In the genomic region with DNA sequence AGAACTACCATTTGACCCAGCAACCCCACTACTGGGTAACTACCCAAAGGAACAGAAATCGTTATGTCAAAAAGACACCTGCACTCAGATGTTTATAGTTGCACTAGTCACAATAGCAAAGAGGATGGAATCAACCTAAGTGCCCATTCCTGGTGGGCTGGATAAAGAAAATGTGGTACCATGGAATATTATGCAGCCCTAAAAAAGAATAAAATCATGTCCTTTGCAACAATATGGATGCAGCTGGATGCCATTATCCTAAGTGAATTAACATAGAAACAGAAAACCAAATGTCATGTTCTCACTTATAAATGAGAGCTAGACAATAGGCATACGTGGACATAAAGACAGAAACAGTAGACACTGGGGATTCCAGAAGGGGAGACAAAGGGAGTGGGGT, we compare ENCODE assay signal across 30 cellular contexts. TPM values are rescaled to one million over a fixed set of nuclear protein-coding genes. Genes with fewer than 3 reads are reported as not detected.
DNase-seq lines count a peak whose midpoint lies in the region; ATAC-seq, FAIRE-seq and TF ChIP-seq lines count a peak whose summit lies in the region.
"Had no signal": no experiment of that assay in that cellular context is flagged by ENCODE, and none has a peak within 500 bp of the region (broad histone marks: within the 10 kb centered on the region; RNA-seq: fewer than 3 reads in every experiment).

No MANE protein-coding gene starts in this region.

- no peak overlapping the region for H3K27ac ChIP-seq in K562 (ENCODE audit: extremely low read depth, low read depth, low read length)
- H3K27ac ChIP-seq in HepG2 (ENCODE audit: extremely low read length, insufficient read depth, low read length), result peak overlapping the region; percentile 83
- peak overlapping the region; percentile 45 to 78 (median 70) for H3K27ac ChIP-seq in stomach
- H3K27ac ChIP-seq: BLaER1 treated with 17β-estradiol and CSF1 and Interleukin-3, amounts not matched to agents 10 nM and 100 nM; SJSA1 had no signal

- ATAC-seq in K562 (no peak), HepG2 (no peak), GM19467 (IDR thresholded peaks at IDR 0.05; ENCODE audit: unreplicated experiment) (no peak)
- ATAC-seq: HCT116, PC-3, Right ventricle myocardium inferior had no signal

- H3K27me3 ChIP-seq in Caco-2 (replicated peaks; ENCODE audit: control insufficient read depth, insufficient read depth, low read length) (no peaks in the 10 kb centered on the region), K562 (ENCODE audit: control insufficient read depth in 2 of 2, insufficient read depth in 2 of 2, low read length in 2 of 2) (no peaks in the 10 kb centered on the region; a peak in 1 of 5 replicates), HepG2 (ENCODE audit: control insufficient read depth in 1 of 2, insufficient read depth in 2 of 2, low read length in 2 of 2) (no peaks in the 10 kb centered on the region), stomach (no peaks in the 10 kb centered on the region)
- H3K27me3 ChIP-seq: BLaER1 treated with 17β-estradiol and CSF1 and Interleukin-3, amounts not matched to agents 10 nM and 100 nM; MG63; SJSA1 had no signal

- no peaks in the 10 kb centered on the region for H3K9me1 ChIP-seq in K562 (ENCODE audit: control insufficient read depth, insufficient read depth, low read length)

- H3K36me3 Mint-ChIP-seq in Caco-2 (ENCODE audit: insufficient read depth, unreplicated experiment), result peaks cover 22% of the 10 kb centered on the region

- H3K9me3 Mint-ChIP-seq in Caco-2 (ENCODE audit: unreplicated experiment), result peaks cover 24% of the 10 kb centered on the region
- H3K9me3 Mint-ChIP-seq: CD4-positive, alpha-beta T cell had no signal

- no TSS peak for BruUV-seq in Caco-2 (replicated peaks; lab: Mats Ljungman, UMichigan)
- BruUV-seq in K562 (replicated peaks; lab: Mats Ljungman, UMichigan), result no TSS peak
- no TSS peak for BruUV-seq in HepG2 (replicated peaks; lab: Mats Ljungman, UMichigan)

- H3K4me1 ChIP-seq in Caco-2 (peaks cover 63% of the 10 kb centered on the region), K562 (replicated peaks in 1 of 2; ENCODE audit: control insufficient read depth in 2 of 2, insufficient read depth in 2 of 2, low read length in 2 of 2) (no peaks in the 10 kb centered on the region; a peak in 2 of 5 replicates), HepG2 (ENCODE audit: insufficient read depth, low read length) (peaks cover 92% of the 10 kb centered on the region), stomach (peaks cover 6 to 44% (median 16%) of the 10 kb centered on the region in 4 donors)
- H3K4me1 ChIP-seq: SJSA1 had no signal

- TF ChIP-seq POLR2A in K562 (conservative IDR thresholded peaks at IDR 0.05), result no peak
- TF ChIP-seq POLR2A in HepG2 (IDR thresholded peaks at IDR 0.05; ENCODE audit: insufficient read depth in 1 of 2, low read depth in 2 of 2, low read length in 2 of 2), result no peak
- no peak for TF ChIP-seq POLR2A in stomach (IDR thresholded peaks at IDR 0.05)

- intact Hi-C loops in Caco-2 (cut with micrococcal nuclease; ENCODE audit: unreplicated experiment) (loop anchor here (2.0 kb wide), 1 partner anchor 332 kb away; no protein-coding TSS in a partner anchor), K562 (cut with micrococcal nuclease) (no loop called here), HepG2 (cut with micrococcal nuclease; ENCODE audit: unreplicated experiment) (loop anchor here (2.0 kb wide), 1 partner anchor 22 kb away; no protein-coding TSS in a partner anchor), stomach (cut with DNase I; ENCODE audit: low total_unique reads) (no loop called here)

- no peak overlapping the region for H3K4me2 ChIP-seq in K562 (ENCODE audit: insufficient read depth, low read length)
- peak overlapping the region; percentile 36; the same call in 1 of the 2 replicates for H3K4me2 ChIP-seq in HepG2 (ENCODE audit: low read depth, low read length)
- H3K4me2 ChIP-seq: BLaER1 treated with 17β-estradiol and CSF1 and Interleukin-3, amounts not matched to agents 10 nM and 100 nM had no signal

- peaks cover 43% of the 10 kb centered on the region for H3K4me1 Mint-ChIP-seq in Caco-2 (ENCODE audit: low read depth, unreplicated experiment)

- H3K9ac ChIP-seq in K562 (ENCODE audit: insufficient read depth in 1 of 2, low read depth in 2 of 2, low read length in 2 of 2), result no peak overlapping the region
- H3K9ac ChIP-seq in HepG2 (ENCODE audit: insufficient read depth, low read depth, low read length), result peak overlapping the region; percentile 50
- H3K9ac ChIP-seq: BLaER1 treated with 17β-estradiol and CSF1 and Interleukin-3, amounts not matched to agents 10 nM and 100 nM had no signal

- H3K36me3 ChIP-seq in Caco-2 (ENCODE audit: control insufficient read depth, insufficient read depth, low read length) (no peaks in the 10 kb centered on the region), K562 (ENCODE audit: control insufficient read depth, insufficient read depth, low read length) (no peaks in the 10 kb centered on the region), HepG2 (replicated peaks in 1 of 2; ENCODE audit: control insufficient read depth in 1 of 2, insufficient read depth in 2 of 2, low read length in 2 of 2) (no peaks in the 10 kb centered on the region), stomach (no peaks in the 10 kb centered on the region)
- H3K36me3 ChIP-seq: BLaER1 treated with 17β-estradiol and CSF1 and Interleukin-3, amounts not matched to agents 10 nM and 100 nM; MG63; SJSA1 had no signal

- CTCF ChIA-PET in Caco-2 (lab: Charles Lee) (interaction anchor here (0.5 to 1.4 kb wide), 2 partner anchors 29 to 74 kb away, joined by 3 to 5 read pairs; no protein-coding TSS in a partner anchor), K562 (lab: Yijun Ruan, JAX; ENCODE audit: low intra/inter-chr PET ratio) (no interaction called here), HepG2 (lab: Yijun Ruan, JAX; ENCODE audit: low intra/inter-chr PET ratio, low total read pairs) (no interaction called here)

- 55% methylated on average over 2 of the region's 2 CpGs for WGBS in K562 (ENCODE audit: insufficient coverage, low coverage, missing lambda C conversion rate)
- WGBS in HepG2 (ENCODE audit: low lambda C conversion rate), result 97% methylated on average over 2 of the region's 2 CpGs
- 88 to 96% (median 92%) methylated on average over 2 of the region's 2 CpGs for WGBS in stomach, 5 donors

- H3K9me3 ChIP-seq in Caco-2, result peaks cover 7% of the 10 kb centered on the region; the same call in 1 of the 2 replicates
- peaks cover 5% of the 10 kb centered on the region for H3K9me3 ChIP-seq in K562 (replicated peaks; ENCODE audit: control insufficient read depth, insufficient read depth, low read depth, low read length)
- peaks cover 6% of the 10 kb centered on the region for H3K9me3 ChIP-seq in HepG2 (ENCODE audit: low read length)
- no peaks in the 10 kb centered on the region for H3K9me3 ChIP-seq in stomach
- H3K9me3 ChIP-seq: SJSA1 had no signal

- no peak overlapping the region for H3K4me3 Mint-ChIP-seq in Caco-2 (ENCODE audit: unreplicated experiment)
- H3K4me3 Mint-ChIP-seq: CD4-positive, alpha-beta T cell had no signal

- TF ChIP-seq CTCF in Caco-2 (IDR thresholded peaks at IDR 0.05; ENCODE audit: insufficient read depth in 1 of 2, low read depth in 1 of 2, low read length in 1 of 2, severe bottlenecking in 1 of 2, unreplicated experiment in 1 of 2) (no peak), K562 (IDR thresholded peaks at IDR 0.05 in 2 of 3, conservative IDR thresholded peaks at IDR 0.05 in 1 of 3; ENCODE audit: insufficient read depth in 2 of 3, low read depth in 1 of 3, low read length in 3 of 3) (no peak), HepG2 (CRISPR knock-in tag; IDR thresholded peaks at IDR 0.05) (no peak), stomach (IDR thresholded peaks at IDR 0.05) (no peak)

- H3K27ac Mint-ChIP-seq in Caco-2 (ENCODE audit: unreplicated experiment), result peak overlapping the region; percentile 93
- H3K27ac Mint-ChIP-seq: CD4-positive, alpha-beta T cell had no signal

- no peak for FAIRE-seq in K562 (lab: Jason Lieb, UNC)
- no peak for FAIRE-seq in HepG2 (lab: Jason Lieb, UNC)
- FAIRE-seq: A204.1, GM12892, HTR-8/SVneo had no signal

- no peaks in the 10 kb centered on the region for H3K79me2 ChIP-seq in K562 (ENCODE audit: control insufficient read depth, insufficient read depth, low read length)
- no peaks in the 10 kb centered on the region for H3K79me2 ChIP-seq in HepG2 (ENCODE audit: insufficient read depth, low read length)

- in situ Hi-C loops in K562 (cut with MboI), result no loop called here
- in situ Hi-C loops in HepG2 (cut with HindIII; ENCODE audit: extremely low pct_ligation_motif_present, low pct_unique_long_range_greater_than_20kb), result no loop called here

- H3K4me3 ChIP-seq in Caco-2 (ENCODE audit: low read depth, low read length) (no peak overlapping the region), K562 (no peak overlapping the region), HepG2 (replicated peaks in 1 of 3; ENCODE audit: insufficient read depth in 1 of 3, low read depth in 2 of 3, low read length in 3 of 3) (no peak overlapping the region), stomach (no peak overlapping the region)
- H3K4me3 ChIP-seq: BLaER1 treated with 17β-estradiol and CSF1 and Interleukin-3, amounts not matched to agents 10 nM and 100 nM; MG63; SJSA1 had no signal

- H3K27me3 Mint-ChIP-seq in Caco-2 (ENCODE audit: insufficient read depth, unreplicated experiment), result no peaks in the 10 kb centered on the region
- H3K27me3 Mint-ChIP-seq: CD4-positive, alpha-beta T cell had no signal

- no peak for TF ChIP-seq EP300 in K562 (IDR thresholded peaks at IDR 0.05; ENCODE audit: low read length)
- no peak for TF ChIP-seq EP300 in HepG2 (IDR thresholded peaks at IDR 0.05; ENCODE audit: low read depth in 2 of 2, low read length in 2 of 2)
- no peak for TF ChIP-seq EP300 in HepG2 (CRISPR knock-in tag; IDR thresholded peaks at IDR 0.05; ENCODE audit: borderline replicate concordance)
- TF ChIP-seq EP300 in stomach (IDR thresholded peaks at IDR 0.05), result no peak

- POLR2A ChIA-PET in Caco-2 (lab: Charles Lee) (interaction anchor here (0.5 to 1.4 kb wide), 7 partner anchors 15 to 96 kb away, joined by 3 to 8 read pairs (median 5); no protein-coding TSS in a partner anchor), K562 (lab: Yijun Ruan, JAX) (interaction anchor here (0.6 to 1.0 kb wide), 3 partner anchors 9 to 340 kb away, joined by 3 to 4 read pairs (median 3); no protein-coding TSS in a partner anchor), HepG2 (lab: Yijun Ruan, JAX) (interaction anchor here (0.7 to 4.6 kb wide), 21 partner anchors 10 to 427 kb away, joined by 3 to 98 read pairs (median 6); a partner anchor contains a TSS)

- DNase-seq in Caco-2 (no peak), K562 (ENCODE audit: extremely low read depth in 1 of 4, low spot score in 3 of 4) (no peak), HepG2 (ENCODE audit: low spot score) (no peak), stomach (no peak), COR-L47 (lab: John Stamatoyannopoulos, UW) (no peak), cerebellar nuclear complex (lab: John Stamatoyannopoulos, UW) (no peak), cortex of kidney (lab: John Stamatoyannopoulos, UW) (no peak)
- DNase-seq: AML-193; CD4-positive, alpha-beta T cell; DMS79 treated with DMSO at 0.1 percent for 48 hours; GF-D8; KG1; MG63; NCI-H1105 treated with DMSO at 0.1 percent for 48 hours; NCI-H146; NCI-H1930; NCI-H2107; NCI-H446; NCI-H524 treated with DMSO at 0.1 percent for 48 hours; NCI-H82; NK-92 treated with Interleukin-12 subunit alpha and Interleukin-12 subunit beta, amount 100 ng/mL, for 24 hours; PC-3 had no signal

- TF ChIP-seq RAD21 in K562 (CRISPR knock-in tag; conservative IDR thresholded peaks at IDR 0.05 in 1 of 2, IDR thresholded peaks at IDR 0.05 in 1 of 2) (no peak), HepG2 (CRISPR knock-in tag; IDR thresholded peaks at IDR 0.05) (no peak)

- H2AFZ ChIP-seq in K562 (ENCODE audit: low read depth, low read length) (no peak overlapping the region), HepG2 (ENCODE audit: low read length) (no peak overlapping the region)

- H4K20me1 ChIP-seq in K562 (replicated peaks; ENCODE audit: control insufficient read depth, insufficient read depth, low read length) (no peaks in the 10 kb centered on the region), HepG2 (ENCODE audit: insufficient read depth, low read length) (no peaks in the 10 kb centered on the region)
- H4K20me1 ChIP-seq: BLaER1 treated with 17β-estradiol and CSF1 and Interleukin-3, amounts not matched to agents 10 nM and 100 nM had no signal

RNA-seq across cellular contexts. Expression of a gene that starts 32.5 kb away (rescaled TPM):
- total RNA-seq in Caco-2 (2022) (129 and 135 TPM in 2 replicates), K562 (2014; rRNA removed) (24.4 and 38.8 TPM in 2 replicates), K562 (2014; rRNA removed; fragmentation: Illumina TruSeq; extraction: Trizol) (18.4 and 22.1 TPM in 2 replicates), K562 (2015; rRNA removed; fragmentation: Illumina TruSeq; extraction: Trizol) (35.3 and 39.1 TPM in 2 replicates), K562 (2021) (68.4 and 68.6 TPM in 2 replicates), HepG2 (2016; rRNA removed; fragmentation: Illumina TruSeq; extraction: Trizol) (127 and 147 TPM in 2 replicates), stomach (100 to 1,000 TPM in 2 of 5 donors, 10 to 100 TPM in 3; 58.3 to 218 (median 81.1) TPM)
- total RNA-seq in K562 (2011; cell fraction: chromatin; rRNA removed; ENCODE audit: low replicate concordance), result 23.6 and 29.2 TPM in 2 replicates
- total RNA-seq in K562 (2011; cell fraction: nucleolus; rRNA removed), result 17.0 and 26.0 TPM in 2 replicates
- total RNA-seq in K562 (2011; cell fraction: nucleoplasm; rRNA removed), result 17.2 and 26.8 TPM in 2 replicates
- polyA plus RNA-seq in K562 (2011; rRNA removed) (7.7 and 18.0 TPM in 2 replicates), K562 (2014; fragmentation: Illumina TruSeq; extraction: Trizol) (47.0 and 60.0 TPM in 2 replicates), K562 (2014; fragmentation: Nextera tagmentation; extraction: Ambion mirVana) (10 to 100 TPM; 11.4 to 18.2 TPM), K562 (2014; rRNA removed) (19.0 and 30.4 TPM in 2 replicates), HepG2 (2011; rRNA removed) (140 and 180 TPM in 2 replicates), stomach (10 to 100 TPM; 39.6 to 57.0 (median 51.5) TPM)
- 12.4 and 22.0 TPM in 2 replicates for polyA plus RNA-seq in K562 (2011; cell fraction: cytosol; rRNA removed)
- polyA plus RNA-seq in K562 (2011; cell fraction: nucleus; rRNA removed), result 73.6 and 97.0 TPM in 2 replicates
- 38.3 and 116 TPM in 2 replicates for polyA plus RNA-seq in K562 (2012)
- polyA minus RNA-seq in K562 (2011; rRNA and poly(A)+ RNA removed), result 10.8 and 16.9 TPM in 2 replicates
- polyA minus RNA-seq in K562 (2011; cell fraction: cytosol; rRNA and poly(A)+ RNA removed), result 43.5 and 61.6 TPM in 2 replicates
- 22.5 and 41.3 TPM in 2 replicates for polyA minus RNA-seq in K562 (2011; cell fraction: nucleus; rRNA and poly(A)+ RNA removed)
- total RNA-seq in HepG2 (2016; cell fraction: cytosol; rRNA removed; fragmentation: Illumina TruSeq; extraction: Trizol; ENCODE audit: low read depth), result 25.1 and 26.8 TPM in 2 replicates
- total RNA-seq in HepG2 (2016; cell fraction: insoluble cytoplasmic fraction; rRNA removed; fragmentation: Illumina TruSeq; extraction: Trizol), result 104 and 154 TPM in 2 replicates
- total RNA-seq in HepG2 (2016; cell fraction: membrane; rRNA removed; fragmentation: Illumina TruSeq; extraction: Trizol), result 85.2 and 85.5 TPM in 2 replicates
- 132 and 141 TPM in 2 replicates for total RNA-seq in HepG2 (2016; cell fraction: nucleus; rRNA removed; fragmentation: Illumina TruSeq; extraction: Trizol)
- polyA plus RNA-seq in HepG2 (2011; cell fraction: cytosol; rRNA removed), result 82.1 and 111 TPM in 2 replicates
- 491 and 557 TPM in 2 replicates for polyA plus RNA-seq in HepG2 (2011; cell fraction: nucleus; rRNA removed)
- 136 and 153 TPM in 2 replicates for polyA plus RNA-seq in HepG2 (2012)
- polyA plus RNA-seq in HepG2 (2016; cell fraction: cytosol; fragmentation: Illumina TruSeq; extraction: Trizol; ENCODE audit: low read depth), result 22.4 and 23.1 TPM in 2 replicates
- 127 and 168 TPM in 2 replicates for polyA plus RNA-seq in HepG2 (2016; cell fraction: insoluble cytoplasmic fraction; fragmentation: Illumina TruSeq; extraction: Trizol; ENCODE audit: low read depth)
- polyA plus RNA-seq in HepG2 (2016; cell fraction: membrane; fragmentation: Illumina TruSeq; extraction: Trizol; ENCODE audit: low read depth), result 58.5 and 65.6 TPM in 2 replicates
- 293 and 322 TPM in 2 replicates for polyA plus RNA-seq in HepG2 (2016; cell fraction: nucleus; fragmentation: Illumina TruSeq; extraction: Trizol; ENCODE audit: insufficient read depth, low read depth)
- 43.4 and 196 TPM in 2 replicates for polyA minus RNA-seq in HepG2 (2011; rRNA and poly(A)+ RNA removed; ENCODE audit: low replicate concordance)
- 155 and 170 TPM in 2 replicates for polyA minus RNA-seq in HepG2 (2011; cell fraction: cytosol; rRNA and poly(A)+ RNA removed)
- polyA minus RNA-seq in HepG2 (2011; cell fraction: nucleus; rRNA and poly(A)+ RNA removed), result 115 and 118 TPM in 2 replicates

Comparison
In these comparisons a context has a peak if more than half of its experiments do, and no peak if none do; other contexts are left out.
1. intact Hi-C loops: an anchor here in Caco-2 (2.0 kb wide) and HepG2 (2.0 kb wide); none called in K562 and stomach.